22 cellular contexts compared by ENCODE assay signal in genomic region chr6:150465610-150466009, GRCh38.
DNase-seq lines count a peak whose midpoint lies in the region; ATAC-seq, FAIRE-seq and TF ChIP-seq lines count a peak whose summit lies in the region.
"Had no signal": no experiment of that assay in that cellular context is flagged by ENCODE, and none has a peak within 500 bp of the region (broad histone marks: within the 10 kb centered on the region; RNA-seq: fewer than 3 reads in every experiment).

No MANE protein-coding gene starts in this region.

- no peaks in the 10 kb centered on the region for H3F3A ChIP-seq in PC-3 (ENCODE audit: low read length, unreplicated experiment)

- CTCF ChIA-PET in HEK293T (lab: Yijun Ruan, JAX) (no interaction called here), PC-3 (lab: Charles Lee) (no interaction called here)

- peak; percentile 59 for FAIRE-seq in keratinocyte (lab: Jason Lieb, UNC)
- FAIRE-seq: GM12878, GM19239, H1, HepG2 had no signal

- H3K9me1 ChIP-seq in keratinocyte (ENCODE audit: control insufficient read depth, extremely low read depth, insufficient read depth, low read length): no peaks in the 10 kb centered on the region

- no peak; the same call in none of the 2 replicates for ATAC-seq in PC-3
- no peak for ATAC-seq in heart right ventricle
- no peak for ATAC-seq in right lobe of liver
- ATAC-seq: CD8-positive, alpha-beta T cell; GM12878; HepG2 had no signal

- BruUV-seq in PC-3 (replicated peaks; lab: Mats Ljungman, UMichigan): no TSS peak

- 0 out of 2 replicates have a peak overlapping the region, but pooled peaks have one; percentile 22 for H3K4me3 ChIP-seq in PC-3 (ENCODE audit: low read length)
- no peak overlapping the region for H3K4me3 ChIP-seq in keratinocyte (ENCODE audit: control insufficient read depth in 2 of 3, extremely low read depth in 1 of 3, insufficient read depth in 2 of 3, low read depth in 1 of 3, low read length in 3 of 3)
- H3K4me3 ChIP-seq in heart right ventricle: no peak overlapping the region
- no peak overlapping the region for H3K4me3 ChIP-seq in right lobe of liver
- H3K4me3 ChIP-seq: BLaER1 treated with 17β-estradiol and CSF1 and Interleukin-3, amounts not matched to agents 10 nM and 100 nM; GM12878 had no signal

- POLR2A ChIA-PET in HEK293T (lab: Yijun Ruan, JAX) (no interaction called here), PC-3 (lab: Charles Lee; ENCODE audit: unreplicated experiment) (no interaction called here)

- peaks cover 20% of the 10 kb centered on the region for H3K4me1 ChIP-seq in PC-3 (ENCODE audit: insufficient read depth, low read length)
- H3K4me1 ChIP-seq in keratinocyte (ENCODE audit: control insufficient read depth, extremely low read depth, insufficient read depth, low read length): peaks cover 10% of the 10 kb centered on the region
- no peaks in the 10 kb centered on the region for H3K4me1 ChIP-seq in heart right ventricle
- no peaks in the 10 kb centered on the region for H3K4me1 ChIP-seq in right lobe of liver
- H3K4me1 ChIP-seq: BLaER1 treated with 17β-estradiol and CSF1 and Interleukin-3, amounts not matched to agents 10 nM and 100 nM had no signal

- intact Hi-C loops in PC-3 (cut with micrococcal nuclease): no loop called here
- intact Hi-C loops in heart right ventricle (cut with DNase I): no loop called here
- intact Hi-C loops in right lobe of liver (cut with DNase I): no loop called here

- H3K9me3 ChIP-seq in PC-3 (ENCODE audit: low read length): no peaks in the 10 kb centered on the region
- H3K9me3 ChIP-seq in keratinocyte (ENCODE audit: control insufficient read depth, low read depth, low read length): no peaks in the 10 kb centered on the region
- peaks cover 0 to 5% (median 0%) of the 10 kb centered on the region in 11 donors for H3K9me3 ChIP-seq in heart right ventricle
- no peaks in the 10 kb centered on the region for H3K9me3 ChIP-seq in right lobe of liver

- H3K79me2 ChIP-seq in PC-3 (ENCODE audit: low read length): no peaks in the 10 kb centered on the region
- no peaks in the 10 kb centered on the region for H3K79me2 ChIP-seq in keratinocyte (ENCODE audit: control insufficient read depth, insufficient read depth, low read length)

- dilution Hi-C loops in keratinocyte (cut with MboI; ENCODE audit: extremely low pct_ligation_motif_present, low sequenced_read_pairs): no loop called here

- H3K9ac ChIP-seq in PC-3 (ENCODE audit: low read length) (no peak overlapping the region), keratinocyte (ENCODE audit: control insufficient read depth, extremely low read depth, insufficient read depth, low read length) (no peak overlapping the region)
- H3K9ac ChIP-seq: BLaER1 treated with 17β-estradiol and CSF1 and Interleukin-3, amounts not matched to agents 10 nM and 100 nM had no signal

- H3K27ac ChIP-seq in PC-3 (ENCODE audit: low read length) (peak overlapping the region; percentile 33; the same call in 1 of the 2 replicates), keratinocyte (ENCODE audit: control insufficient read depth, insufficient read depth, low read length) (no peak overlapping the region), heart right ventricle (no peak overlapping the region), right lobe of liver (no peak overlapping the region)
- H3K27ac ChIP-seq: BLaER1 treated with 17β-estradiol and CSF1 and Interleukin-3, amounts not matched to agents 10 nM and 100 nM had no signal

- H4K20me1 ChIP-seq in PC-3 (ENCODE audit: low read length) (no peaks in the 10 kb centered on the region), keratinocyte (ENCODE audit: control insufficient read depth, extremely low read depth, insufficient read depth, low read length) (no peaks in the 10 kb centered on the region)
- H4K20me1 ChIP-seq: BLaER1 treated with 17β-estradiol and CSF1 and Interleukin-3, amounts not matched to agents 10 nM and 100 nM had no signal

- peak; percentile 9 for DNase-seq in A172 (ENCODE audit: low spot score)
- no peak for DNase-seq in HEK293T (ENCODE audit: extremely low spot score)
- DNase-seq in PC-3: peak; percentile 55
- no peak for DNase-seq in keratinocyte (ENCODE audit: low read depth, low spot score)
- no peak for DNase-seq in heart right ventricle
- DNase-seq in RPMI8226: no peak
- no peak for DNase-seq in right lobe of liver
- DNase-seq in stimulated activated CD4-positive, alpha-beta T cell treated with anti-CD3 and anti-CD28 coated beads, Interleukin-4, amount 100 ng/mL, for 1 hour: no peak
- DNase-seq: 8988T; CD8-positive, alpha-beta T cell; COR-L47; DMS 273 treated with DMSO at 0.1 percent for 48 hours; DMS53; DND-41; EL; H9; HFFc6 had no signal

- WGBS in heart right ventricle, 2 donors: 89 to 93% methylated on average over 5 of the region's 5 CpGs
- 82% methylated on average over 5 of the region's 5 CpGs for WGBS in right lobe of liver (ENCODE audit: insufficient coverage, low coverage, low lambda C conversion rate, missing lambda C conversion rate)

- no peak for TF ChIP-seq POLR2A in right lobe of liver (IDR thresholded peaks at IDR 0.05)

- H3K4me2 ChIP-seq in PC-3 (ENCODE audit: low read length): peak overlapping the region; percentile 66
- peak overlapping the region; percentile 53 for H3K4me2 ChIP-seq in keratinocyte (ENCODE audit: control insufficient read depth, extremely low read depth, insufficient read depth, low read depth, low read length)
- H3K4me2 ChIP-seq: BLaER1 treated with 17β-estradiol and CSF1 and Interleukin-3, amounts not matched to agents 10 nM and 100 nM had no signal

- H3K27me3 ChIP-seq in PC-3 (ENCODE audit: low read length): no peaks in the 10 kb centered on the region
- no peaks in the 10 kb centered on the region for H3K27me3 ChIP-seq in keratinocyte (ENCODE audit: control insufficient read depth, extremely low read depth, insufficient read depth, low read length)
- H3K27me3 ChIP-seq in heart right ventricle: no peaks in the 10 kb centered on the region
- H3K27me3 ChIP-seq in right lobe of liver: no peaks in the 10 kb centered on the region
- H3K27me3 ChIP-seq: BLaER1 treated with 17β-estradiol and CSF1 and Interleukin-3, amounts not matched to agents 10 nM and 100 nM had no signal

- no peaks in the 10 kb centered on the region for H3K9me2 ChIP-seq in PC-3 (replicated peaks; ENCODE audit: low read length)

- TF ChIP-seq CTCF in PC-3 (conservative IDR thresholded peaks at IDR 0.05; ENCODE audit: low read depth, low read length): no peak
- no peak for TF ChIP-seq CTCF in keratinocyte (optimal IDR thresholded peaks at IDR 0.05 in 1 of 3, IDR thresholded peaks at IDR 0.05 in 1 of 3, conservative IDR thresholded peaks at IDR 0.05 in 1 of 3; ENCODE audit: extremely low read depth in 1 of 3, insufficient read depth in 2 of 3, low read length in 3 of 3)
- no peak for TF ChIP-seq CTCF in heart right ventricle (IDR thresholded peaks at IDR 0.05)
- no peak for TF ChIP-seq CTCF in right lobe of liver (IDR thresholded peaks at IDR 0.05)

- H3K36me3 ChIP-seq in PC-3 (ENCODE audit: low read depth, low read length) (no peaks in the 10 kb centered on the region), keratinocyte (ENCODE audit: control insufficient read depth in 2 of 2, extremely low read depth in 1 of 2, insufficient read depth in 2 of 2, low read length in 2 of 2) (no peaks in the 10 kb centered on the region), heart right ventricle (no peaks in the 10 kb centered on the region), right lobe of liver (no peaks in the 10 kb centered on the region)
- H3K36me3 ChIP-seq: BLaER1 treated with 17β-estradiol and CSF1 and Interleukin-3, amounts not matched to agents 10 nM and 100 nM had no signal

- no peak overlapping the region for H2AFZ ChIP-seq in PC-3 (ENCODE audit: low read length)
- no peak overlapping the region for H2AFZ ChIP-seq in keratinocyte (ENCODE audit: control insufficient read depth, low read length)

TF ChIP-seq in HEK293T, 16 proteins besides CTCF, POLR2A, EP300 and RAD21:
- TF ChIP-seq ELF4 (IDR thresholded peaks at IDR 0.05) (no peak), ZNF384 (IDR thresholded peaks at IDR 0.05) (peak; percentile 74)
- TF ChIP-seq, protein P1, sequence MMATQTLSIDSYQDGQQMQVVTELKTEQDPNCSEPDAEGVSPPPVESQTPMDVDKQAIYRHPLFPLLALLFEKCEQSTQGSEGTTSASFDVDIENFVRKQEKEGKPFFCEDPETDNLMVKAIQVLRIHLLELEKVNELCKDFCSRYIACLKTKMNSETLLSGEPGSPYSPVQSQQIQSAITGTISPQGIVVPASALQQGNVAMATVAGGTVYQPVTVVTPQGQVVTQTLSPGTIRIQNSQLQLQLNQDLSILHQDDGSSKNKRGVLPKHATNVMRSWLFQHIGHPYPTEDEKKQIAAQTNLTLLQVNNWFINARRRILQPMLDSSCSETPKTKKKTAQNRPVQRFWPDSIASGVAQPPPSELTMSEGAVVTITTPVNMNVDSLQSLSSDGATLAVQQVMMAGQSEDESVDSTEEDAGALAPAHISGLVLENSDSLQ (IDR thresholded peaks at IDR 0.05): peak; percentile 77
TF ChIP-seq in HEK293T: peak in this region for 2.

Comparison
In these comparisons a context has a peak if more than half of its experiments do, and no peak if none do; other contexts are left out.
1. DNase-seq: peak in A172 (single experiment) and PC-3 (single experiment); none in HEK293T (single experiment), keratinocyte (single experiment), heart right ventricle (0 of 2), RPMI8226 (single experiment), right lobe of liver (0 of 3) and stimulated activated CD4-positive, alpha-beta T cell treated with anti-CD3 and anti-CD28 coated beads, Interleukin-4, amount 100 ng/mL, for 1 hour (single experiment).